Comparison of ENCODE assay signal across 8 cellular contexts in genomic region chr6:155314773-155315515, GRCh38. TPM values are rescaled to one million over a fixed set of nuclear protein-coding genes. Genes with fewer than 3 reads are reported as not detected.
DNase-seq lines count a peak whose midpoint lies in the region; ATAC-seq, FAIRE-seq and TF ChIP-seq lines count a peak whose summit lies in the region.

No MANE protein-coding gene starts in this region.

- intact Hi-C loops in HCT116 (cut with micrococcal nuclease) = loop anchor here (5.0 kb wide), 2 partner anchors 138 to 638 kb away; no protein-coding TSS in a partner anchor
- intact Hi-C loops in GM12878 (cut with micrococcal nuclease; ENCODE audit: unreplicated experiment) = loop anchor here (2.0 to 10.0 kb wide), 3 partner anchors 138 to 1380 kb away; partner anchors contain the start of gene SCAF8
- intact Hi-C loops in spleen (cut with DNase I; ENCODE audit: low total_unique reads) = no loop called here

- TF ChIP-seq CTCF in GM12865 (IDR thresholded peaks at IDR 0.05; ENCODE audit: insufficient read depth, low read depth, low read length, missing control alignments) (no peak), HCT116 (IDR thresholded peaks at IDR 0.05 in 2 of 3, conservative IDR thresholded peaks at IDR 0.05 in 1 of 3; ENCODE audit: borderline replicate concordance in 1 of 3, insufficient read depth in 1 of 3, low read depth in 2 of 3, low read length in 2 of 3) (no peak), GM12878 (IDR thresholded peaks at IDR 0.05 in 2 of 3, conservative IDR thresholded peaks at IDR 0.05 in 1 of 3; ENCODE audit: control insufficient read depth in 2 of 3, extremely low read depth in 1 of 3, insufficient read depth in 1 of 3, low read depth in 3 of 3, low read length in 3 of 3) (no peak), spleen (IDR thresholded peaks at IDR 0.05 in 8 of 11, conservative IDR thresholded peaks at IDR 0.05 in 3 of 11) (peak in 1 of 11 experiments; percentile 13)

- POLR2A ChIA-PET in HCT116 (lab: Charles Lee) (interaction anchor here (0.7 kb wide), 1 partner anchor 253 kb away, joined by 3 read pairs; no protein-coding TSS in a partner anchor), GM12878 (lab: Charles Lee) (interaction anchor here (0.6 to 1.5 kb wide), 23 partner anchors 13 to 1412 kb away, joined by 3 to 6 read pairs (median 3); no protein-coding TSS in a partner anchor)

- H3K4me3 ChIP-seq in GM12865 (ENCODE audit: low read depth, low read length) (peak overlapping the region; percentile 65), HCT116 (replicated peaks in 1 of 2; ENCODE audit: low read depth in 1 of 2, low read length in 2 of 2) (peak overlapping the region; percentile 89 to 92), GM12878 (peak overlapping the region; percentile 67), iPS-11a (ENCODE audit: low read depth, low read length) (peak overlapping the region; percentile 67), spleen (peak overlapping the region; percentile 66 to 94 (median 83))

- peak overlapping the region; percentile 77 for H3K27ac ChIP-seq in HCT116 (ENCODE audit: low read depth, low read length)
- H3K27ac ChIP-seq in GM12878 (ENCODE audit: control insufficient read depth, insufficient read depth) = peak overlapping the region; percentile 88
- peak overlapping the region; percentile 69 to 94 (median 91) for H3K27ac ChIP-seq in spleen

- RAD21 ChIA-PET in HCT116 (lab: Charles Lee; ENCODE audit: low non-redundant PET in 1 of 2, low total read pairs in 2 of 2, uncharacterized antibody in 2 of 2, unreplicated experiment in 2 of 2) = no interaction called here
- RAD21 ChIA-PET in GM12878 (lab: Charles Lee; ENCODE audit: unreplicated experiment) = interaction anchor here (0.8 to 7.0 kb wide), 19 partner anchors 10 to 639 kb away, joined by 3 to 54 read pairs (median 4); partner anchors contain the start of gene CLDN20

- in situ Hi-C loops in GM12878 (cut with MboI) = no loop called here

- TF ChIP-seq POLR2A in HCT116 (IDR thresholded peaks at IDR 0.05; ENCODE audit: borderline replicate concordance, extremely low read depth, insufficient read depth, insufficient read length) = peak; percentile 88
- no peak for TF ChIP-seq POLR2A in GM12878 (IDR thresholded peaks at IDR 0.05; ENCODE audit: low read depth, low read length)
- peak in 1 of 3 donors; percentile 39 for TF ChIP-seq POLR2A in spleen (IDR thresholded peaks at IDR 0.05)

- BruUV-seq in HCT116 (replicated peaks; lab: Mats Ljungman, UMichigan) (TSS peak; percentile 94), GM12878 (replicated peaks; lab: Mats Ljungman, UMichigan) (TSS peak; percentile 97)

- ATAC-seq in HCT116 (peak; percentile 59), GM12878 (peak; percentile 79)

- CTCF ChIA-PET in HCT116 (lab: Charles Lee) = interaction anchor here (1.1 to 1.6 kb wide), 4 partner anchors 16 to 1731 kb away, joined by 3 to 5 read pairs (median 4); no protein-coding TSS in a partner anchor
- CTCF ChIA-PET in GM12878 (lab: Yijun Ruan, JAX) = interaction anchor here (0.6 to 6.1 kb wide), 15 partner anchors 13 to 639 kb away, joined by 3 to 54 read pairs (median 4); no protein-coding TSS in a partner anchor

- H3K9me3 ChIP-seq in HCT116 (ENCODE audit: control insufficient read depth in 1 of 2, insufficient read depth in 1 of 2, low read depth in 1 of 2, low read length in 2 of 2) (no peaks in the 10 kb centered on the region), GM12878 (replicated peaks; ENCODE audit: control insufficient read depth, insufficient read depth, low read length) (peaks cover 2% of the 10 kb centered on the region; the same call in 1 of the 3 replicates), spleen (no peaks in the 10 kb centered on the region)

- TF ChIP-seq RAD21 in HCT116 (IDR thresholded peaks at IDR 0.05; ENCODE audit: low read depth) (peak; percentile 16; the same call in 1 of the 2 replicates), GM12878 (IDR thresholded peaks at IDR 0.05; ENCODE audit: insufficient read depth, low read depth, low read length) (no peak)

- no peaks in the 10 kb centered on the region for H4K20me1 ChIP-seq in HCT116 (ENCODE audit: insufficient read depth)
- no peaks in the 10 kb centered on the region for H4K20me1 ChIP-seq in GM12878 (ENCODE audit: control insufficient read depth, insufficient read depth)

- H3K9ac ChIP-seq in HCT116 (ENCODE audit: low read length) (peak overlapping the region; percentile 87), GM12878 (ENCODE audit: control insufficient read depth, insufficient read depth, low read length) (peak overlapping the region; percentile 62)

- SMC1A ChIA-PET in GM12878 (lab: Charles Lee; ENCODE audit: uncharacterized antibody, unreplicated experiment) = interaction anchor here (0.6 to 5.7 kb wide), 25 partner anchors 7 to 1740 kb away, joined by 3 to 66 read pairs (median 3); no protein-coding TSS in a partner anchor

- no peaks in the 10 kb centered on the region for H3K9me2 ChIP-seq in HCT116 (ENCODE audit: insufficient read depth)

- peak overlapping the region; percentile 83 for H3K4me2 ChIP-seq in HCT116 (ENCODE audit: low read length)
- H3K4me2 ChIP-seq in GM12878 (ENCODE audit: control insufficient read depth, insufficient read depth) = peak overlapping the region; percentile 86

- H3K4me1 ChIP-seq in HCT116 (ENCODE audit: control insufficient read depth in 1 of 2, insufficient read depth in 2 of 2, low read length in 2 of 2) = peaks cover 5 to 14% of the 10 kb centered on the region in 2 experiments; a peak in 3 of 4 replicates
- no peaks in the 10 kb centered on the region; the same call in 1 of the 2 replicates for H3K4me1 ChIP-seq in GM12878 (ENCODE audit: control insufficient read depth, insufficient read depth, low read length)
- peaks cover 0 to 61% (median 34%) of the 10 kb centered on the region in 6 donors for H3K4me1 ChIP-seq in spleen

- TF ChIP-seq EP300 in GM12878 (IDR thresholded peaks at IDR 0.05; ENCODE audit: borderline replicate concordance in 1 of 2, control insufficient read depth in 1 of 2, low read depth in 2 of 2, low read length in 2 of 2) = no peak; a peak in 1 of 4 replicates

- peak; percentile 61 for FAIRE-seq in GM12878 (lab: Jason Lieb, UNC)

- WGBS in GM12878 (ENCODE audit: insufficient coverage, insufficient replicate concordance, low lambda C conversion rate, missing lambda C conversion rate) = under 1% methylated on average over 20 of the region's 20 CpGs
- WGBS in spleen, 5 donors = 1 to 4% (median 4%) methylated on average over 20 of the region's 20 CpGs

- H3K36me3 ChIP-seq in HCT116 (ENCODE audit: control insufficient read depth in 1 of 2, insufficient read depth in 2 of 2, low read length in 2 of 2) (peaks cover 0 to 9% of the 10 kb centered on the region in 2 experiments; a peak in 3 of 4 replicates), GM12878 (ENCODE audit: control insufficient read depth in 2 of 2, insufficient read depth in 2 of 2, low read length in 1 of 2) (peaks cover 0 to 7% of the 10 kb centered on the region in 2 experiments; a peak in 2 of 4 replicates), spleen (peaks cover 0 to 11% (median 2%) of the 10 kb centered on the region in 6 donors)

- H2AFZ ChIP-seq in HCT116 (ENCODE audit: low read depth, low read length, poor library complexity, severe bottlenecking) = peak overlapping the region; percentile 84
- peak overlapping the region; percentile 84 for H2AFZ ChIP-seq in GM12878 (ENCODE audit: control insufficient read depth, low read depth, low read length)

- H3K27me3 ChIP-seq in HCT116 (ENCODE audit: insufficient read depth, low read length) (no peaks in the 10 kb centered on the region), GM12878 (replicated peaks in 1 of 2; ENCODE audit: control insufficient read depth in 2 of 2, insufficient read depth in 2 of 2, low read length in 1 of 2) (no peaks in the 10 kb centered on the region), spleen (replicated peaks in 1 of 7) (no peaks in the 10 kb centered on the region)

- peaks cover 22% of the 10 kb centered on the region for H3K79me2 ChIP-seq in HCT116 (ENCODE audit: insufficient read depth, low read length)
- H3K79me2 ChIP-seq in GM12878 (ENCODE audit: control insufficient read depth, insufficient read depth, low read length) = peaks cover 20% of the 10 kb centered on the region

- DNase-seq in GM12865 (ENCODE audit: low read depth) = peak; percentile 93
- peak; percentile 82 for DNase-seq in HCT116 (ENCODE audit: low read depth, low spot score)
- peak; percentile 96 for DNase-seq in M059J (ENCODE audit: low read depth)
- peak; percentile 90 for DNase-seq in SIG-M5 treated with dmso at 0.1 percent for 504 hours (lab: John Stamatoyannopoulos, UW; ENCODE audit: unreplicated experiment)
- DNase-seq in GM12878 (ENCODE audit: low read depth, low spot score) = peak; percentile 85
- no peak for DNase-seq in spleen
- DNase-seq in A172 (ENCODE audit: low spot score) = no peak

RNA-seq across cellular contexts. Expression of gene TFB1M, which starts 0.7 kb away (rescaled TPM):
- total RNA-seq in HCT116 (2021; ENCODE audit: unreplicated experiment) = 43.8 TPM
- 22.3 and 23.1 TPM in 2 replicates for polyA plus RNA-seq in HCT116 (2012)
- 18.5 and 25.1 TPM in 2 replicates for total RNA-seq in M059J (2014; rRNA removed; shearing (Covaris generic))
- 122 and 123 TPM in 2 replicates for total RNA-seq in GM12878 (2013; cell fraction: nucleolus; rRNA removed)
- 29.9 and 34.7 TPM in 2 replicates for total RNA-seq in GM12878 (2014; rRNA removed)
- 37.4 and 37.7 TPM in 2 replicates for total RNA-seq in GM12878 (2014; rRNA removed; fragmentation: Illumina TruSeq; extraction: Trizol)
- 35.9 and 36.1 TPM in 2 replicates for total RNA-seq in GM12878 (2021)
- polyA plus RNA-seq in GM12878 (2011; ENCODE audit: low read depth) = 19.2 TPM
- polyA plus RNA-seq in GM12878 (2011; rRNA removed) = 55.6 and 59.6 TPM in 2 replicates
- 35.8 and 36.2 TPM in 2 replicates for polyA plus RNA-seq in GM12878 (2011; cell fraction: cytosol; rRNA removed)
- polyA plus RNA-seq in GM12878 (2011; cell fraction: nucleus; rRNA removed) = 52.0 and 66.4 TPM in 2 replicates
- polyA plus RNA-seq in GM12878 (2012) = 14.2 and 24.2 TPM in 2 replicates
- polyA plus RNA-seq in GM12878 (2014; fragmentation: Illumina TruSeq; extraction: Trizol) = 32.2 and 37.7 TPM in 2 replicates
- 100 to 1,000 TPM in 1 of 2 experiments, 10 to 100 TPM in 1; 95.8 to 117 TPM for polyA plus RNA-seq in GM12878 (2014; fragmentation: Nextera tagmentation; extraction: Ambion mirVana)
- 28.0 and 35.7 TPM in 2 replicates for polyA plus RNA-seq in GM12878 (2014; rRNA removed)
- polyA plus RNA-seq in GM12878 (2016; fragmentation: Nextera tagmentation; extraction: Ambion mirVana) = 10 to 100 TPM; 45.2 to 53.2 TPM
- polyA minus RNA-seq in GM12878 (2011; rRNA and poly(A)+ RNA removed) = 44.2 and 51.9 TPM in 2 replicates
- polyA minus RNA-seq in GM12878 (2011; cell fraction: cytosol; rRNA and poly(A)+ RNA removed) = 12.8 and 14.3 TPM in 2 replicates
- polyA minus RNA-seq in GM12878 (2011; cell fraction: nucleus; rRNA and poly(A)+ RNA removed) = 64.9 and 86.9 TPM in 2 replicates
- total RNA-seq in spleen = 10 to 100 TPM; 11.4 to 39.2 (median 24.0) TPM
- 10 to 100 TPM; 16.7 to 17.8 (median 16.7) TPM for polyA plus RNA-seq in spleen
- total RNA-seq in A172 (2014; rRNA removed; shearing (Covaris generic)) = 17.9 and 23.0 TPM in 2 replicates

RNA-seq across cellular contexts. Expression of gene CLDN20, which starts 51.1 kb away (rescaled TPM):
- total RNA-seq in HCT116 (2021; ENCODE audit: unreplicated experiment) (not detected), GM12878 (2014; rRNA removed) (not detected in 2 replicates), GM12878 (2014; rRNA removed; fragmentation: Illumina TruSeq; extraction: Trizol) (not detected in 2 replicates), GM12878 (2021) (not detected in 2 replicates), spleen (not detected)
- polyA plus RNA-seq in HCT116 (2012) = 0.39 and 0.55 TPM in 2 replicates
- not detected in 2 replicates for total RNA-seq in M059J (2014; rRNA removed; shearing (Covaris generic))
- not detected in 2 replicates for total RNA-seq in GM12878 (2013; cell fraction: nucleolus; rRNA removed)
- not detected for polyA plus RNA-seq in GM12878 (2011; ENCODE audit: low read depth)
- polyA plus RNA-seq in GM12878 (2011; rRNA removed) (not detected in 2 replicates), GM12878 (2014; fragmentation: Illumina TruSeq; extraction: Trizol) (not detected in 2 replicates), GM12878 (2014; fragmentation: Nextera tagmentation; extraction: Ambion mirVana) (not detected), GM12878 (2014; rRNA removed) (not detected in 2 replicates), GM12878 (2016; fragmentation: Nextera tagmentation; extraction: Ambion mirVana) (under 1 TPM; 0.13 to 0.23 TPM), spleen (not detected)
- 0.06 TPM in 1 of 2 replicates, not detected in the other for polyA plus RNA-seq in GM12878 (2011; cell fraction: cytosol; rRNA removed)
- not detected in 2 replicates for polyA plus RNA-seq in GM12878 (2011; cell fraction: nucleus; rRNA removed)
- 0.31 and 0.51 TPM in 2 replicates for polyA plus RNA-seq in GM12878 (2012)
- polyA minus RNA-seq in GM12878 (2011; rRNA and poly(A)+ RNA removed) = not detected in 2 replicates
- polyA minus RNA-seq in GM12878 (2011; cell fraction: cytosol; rRNA and poly(A)+ RNA removed) = not detected in 2 replicates
- 0.24 TPM in 1 of 2 replicates, not detected in the other for polyA minus RNA-seq in GM12878 (2011; cell fraction: nucleus; rRNA and poly(A)+ RNA removed)
- not detected in 2 replicates for total RNA-seq in A172 (2014; rRNA removed; shearing (Covaris generic))

Comparison
In these comparisons a context has a peak if more than half of its experiments do, and no peak if none do; other contexts are left out.
1. DNase-seq: peak in GM12865 (single experiment), HCT116 (single experiment), M059J (single experiment), SIG-M5 treated with dmso at 0.1 percent for 504 hours (single experiment) and GM12878 (single experiment); none in spleen (single experiment) and A172 (single experiment).
2. Peak in every context shown above with its lines, with median percentiles within 50 percentile points of each other: H3K4me3 ChIP-seq and H3K27ac ChIP-seq.